Comparison of ENCODE assay signal across 14 cellular contexts in the genomic region with DNA sequence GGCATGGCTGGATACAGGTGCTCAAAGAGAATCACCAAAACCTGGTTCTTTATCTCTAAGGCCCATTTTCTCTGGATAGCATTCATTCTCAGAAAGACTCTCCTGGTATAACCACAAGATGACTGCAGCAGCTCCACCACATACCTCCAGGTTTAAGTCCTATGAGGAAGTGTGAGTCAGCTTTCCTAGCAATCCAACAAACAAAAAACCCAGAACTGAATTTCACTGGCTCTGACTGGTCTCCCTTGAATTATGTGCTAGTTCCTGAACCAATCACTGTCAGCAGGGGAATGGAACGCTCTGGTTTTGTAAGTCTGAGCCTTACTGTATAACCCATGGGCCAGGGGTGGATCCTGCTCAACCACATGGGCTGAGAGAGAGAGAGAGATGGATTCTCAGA. TPM values are rescaled to one million over a fixed set of nuclear protein-coding genes. Genes with fewer than 3 reads are reported as not detected.
DNase-seq lines count a peak whose midpoint lies in the region; ATAC-seq and TF ChIP-seq lines count a peak whose summit lies in the region.
"Had no signal": no experiment of that assay in that cellular context is flagged by ENCODE, and none has a peak within 500 bp of the region (broad histone marks: within the 10 kb centered on the region; RNA-seq: fewer than 3 reads in every experiment).

No MANE protein-coding gene starts in this region.

- POLR2A ChIA-PET in OCI-LY7 (lab: Charles Lee) = interaction anchor here (1.2 to 1.5 kb wide), 2 partner anchors 21 to 39 kb away, joined by 4 to 5 read pairs; no protein-coding TSS in a partner anchor
- POLR2A ChIA-PET in naive thymus-derived CD8-positive, alpha-beta T cell (lab: Charles Lee) = interaction anchor here (0.5 kb wide), 1 partner anchor 187 kb away, joined by 5 read pairs; no protein-coding TSS in a partner anchor

- peak overlapping the region; percentile 19 for H2AFZ ChIP-seq in mammary epithelial cell (ENCODE audit: low read depth, low read length)
- H2AFZ ChIP-seq in OCI-LY7 (ENCODE audit: low read length) = no peak overlapping the region

- no peaks in the 10 kb centered on the region for H3K4me1 Mint-ChIP-seq in naive thymus-derived CD8-positive, alpha-beta T cell

- no peaks in the 10 kb centered on the region for H3K27me3 ChIP-seq in mammary epithelial cell (ENCODE audit: insufficient read depth, low read length)

- BruUV-seq in mammary epithelial cell (replicated peaks; lab: Mats Ljungman, UMichigan) = no TSS peak
- no TSS peak for BruUV-seq in OCI-LY7 (replicated peaks; lab: Mats Ljungman, UMichigan)

- intact Hi-C loops in mammary epithelial cell (cut with micrococcal nuclease) = no loop called here
- intact Hi-C loops in OCI-LY7 (cut with micrococcal nuclease; ENCODE audit: unreplicated experiment) = no loop called here

- in situ Hi-C loops in mammary epithelial cell (cut with MboI; ENCODE audit: low sequenced_read_pairs in 2 of 2) = no loop called here

- no peaks in the 10 kb centered on the region for H4K20me1 ChIP-seq in mammary epithelial cell (ENCODE audit: insufficient read depth, low read length)
- no peaks in the 10 kb centered on the region for H4K20me1 ChIP-seq in OCI-LY7 (ENCODE audit: insufficient read depth, low read length)

- peaks cover 0 to 17% (median 13%) of the 10 kb centered on the region in 3 donors for H3K36me3 Mint-ChIP-seq in naive thymus-derived CD8-positive, alpha-beta T cell
- H3K36me3 Mint-ChIP-seq: activated naive CD8-positive, alpha-beta T cell had no signal

- H3K27me3 Mint-ChIP-seq in naive thymus-derived CD8-positive, alpha-beta T cell = peaks cover 21 to 77% (median 35%) of the 10 kb centered on the region in 5 donors

- no peak overlapping the region for H3K4me3 Mint-ChIP-seq in naive thymus-derived CD8-positive, alpha-beta T cell
- H3K4me3 Mint-ChIP-seq: activated naive CD8-positive, alpha-beta T cell; CD8-positive, alpha-beta T cell had no signal

- H3K4me1 ChIP-seq in mammary epithelial cell (ENCODE audit: insufficient read depth, low read length) = no peaks in the 10 kb centered on the region
- H3K4me1 ChIP-seq in OCI-LY7 (ENCODE audit: insufficient read depth, low read length, poor library complexity, severe bottlenecking) = no peaks in the 10 kb centered on the region
- H3K4me1 ChIP-seq: prostate gland had no signal

- CTCF ChIA-PET in mammary epithelial cell (lab: Charles Lee; ENCODE audit: low non-redundant PET) = no interaction called here
- CTCF ChIA-PET in OCI-LY7 (lab: Charles Lee; ENCODE audit: unreplicated experiment) = no interaction called here

- H3K4me3 ChIP-seq in mammary epithelial cell (replicated peaks in 1 of 3; ENCODE audit: insufficient read depth in 1 of 3, low read depth in 2 of 3, low read length in 3 of 3) = no peak overlapping the region
- H3K4me3 ChIP-seq in OCI-LY7 (ENCODE audit: low read depth, low read length, poor library complexity, severe bottlenecking) = no peak overlapping the region
- H3K4me3 ChIP-seq: prostate gland had no signal

- H3K27ac Mint-ChIP-seq in naive thymus-derived CD8-positive, alpha-beta T cell = peak overlapping the region in 1 of 10 donors; percentile 36
- H3K27ac Mint-ChIP-seq: activated naive CD8-positive, alpha-beta T cell; CD8-positive, alpha-beta T cell had no signal

- H3K9me3 ChIP-seq in mammary epithelial cell (replicated peaks; ENCODE audit: insufficient read depth, low read length) (no peaks in the 10 kb centered on the region), OCI-LY7 (ENCODE audit: low read length) (peaks cover 15% of the 10 kb centered on the region)
- H3K9me3 ChIP-seq: prostate gland had no signal

- H3K9me3 Mint-ChIP-seq in naive thymus-derived CD8-positive, alpha-beta T cell = peaks cover 0 to 22% (median 16%) of the 10 kb centered on the region in 9 donors

- H3K4me2 ChIP-seq in mammary epithelial cell (ENCODE audit: insufficient read depth, low read depth, low read length) (no peak overlapping the region), OCI-LY7 (ENCODE audit: low read length) (no peak overlapping the region)

- H3K27ac ChIP-seq in mammary epithelial cell (ENCODE audit: insufficient read depth, low read depth, low read length) (no peak overlapping the region), OCI-LY7 (ENCODE audit: low read depth, low read length, poor library complexity, severe bottlenecking) (no peak overlapping the region)
- H3K27ac ChIP-seq: prostate gland had no signal

- WGBS in mammary epithelial cell (ENCODE audit: low coverage, missing lambda C conversion rate) = 62% methylated on average over 1 of the region's 1 CpG

- no peaks in the 10 kb centered on the region for H3K9me2 ChIP-seq in OCI-LY7 (ENCODE audit: insufficient read depth, low read length)

- ATAC-seq in naive thymus-derived CD8-positive, alpha-beta T cell = no peak
- ATAC-seq: CD8-positive, alpha-beta T cell had no signal

- TF ChIP-seq CTCF in mammary epithelial cell (conservative IDR thresholded peaks at IDR 0.05 in 1 of 2, IDR thresholded peaks at IDR 0.05 in 1 of 2; ENCODE audit: extremely low read depth in 1 of 2, insufficient read depth in 1 of 2, low read depth in 1 of 2, low read length in 2 of 2) (no peak), OCI-LY7 (conservative IDR thresholded peaks at IDR 0.05; ENCODE audit: low read length) (no peak)

- no peaks in the 10 kb centered on the region for H3K36me3 ChIP-seq in mammary epithelial cell (ENCODE audit: insufficient read depth, low read length)
- no peaks in the 10 kb centered on the region; the same call in 1 of the 2 replicates for H3K36me3 ChIP-seq in OCI-LY7 (ENCODE audit: insufficient read depth, low read length)
- H3K36me3 ChIP-seq: prostate gland had no signal

- H3K9ac ChIP-seq in mammary epithelial cell (ENCODE audit: insufficient read depth, low read length) = no peak overlapping the region

- dilution Hi-C loops in mammary epithelial cell (cut with HindIII; ENCODE audit: low sequenced_read_pairs) = no loop called here

- DNase-seq in Daoy (ENCODE audit: low read depth) (peak; percentile 16), LoVo (ENCODE audit: low spot score) (peak; percentile 7), mammary epithelial cell (peak; percentile 83), kidney tubule cell (ENCODE audit: low spot score) (peak; percentile 91), OCI-LY7 (ENCODE audit: low spot score) (no peak), T-helper 1 cell (no peak)
- DNase-seq in naive thymus-derived CD8-positive, alpha-beta T cell = no peak
- DNase-seq in stimulated activated CD4-positive, alpha-beta T cell treated with anti-CD3 and anti-CD28 coated beads, Interleukin-2, amount 100 ng/mL, for 48 hours = no peak
- DNase-seq: activated CD4-positive, alpha-beta T cell treated with anti-CD3 and anti-CD28 coated beads, Interleukin-2, amount 50 U/mL, for 4 hours; CD8-positive, alpha-beta T cell; GOT3; NCI-H2081 had no signal

- H3K79me2 ChIP-seq in mammary epithelial cell (ENCODE audit: insufficient read depth, low read length) (no peaks in the 10 kb centered on the region), OCI-LY7 (ENCODE audit: insufficient read depth, low read depth, low read length) (no peaks in the 10 kb centered on the region)

RNA-seq across cellular contexts. Expression of gene MRPL46, which starts 27.2 kb away (rescaled TPM):
- 21.2 and 23.9 TPM in 2 replicates for total RNA-seq in Daoy (2014; rRNA removed; shearing (Covaris generic))
- total RNA-seq in mammary epithelial cell (10 to 100 TPM; 10.8 to 21.6 TPM), OCI-LY7 (2022) (32.3 and 37.2 TPM in 2 replicates)
- 23.0 TPM for polyA plus RNA-seq in mammary epithelial cell
- polyA minus RNA-seq in mammary epithelial cell = 19.7 TPM
- 30.4 and 32.4 TPM in 2 replicates for total RNA-seq in OCI-LY7 (2014; rRNA removed; shearing (Covaris generic))
- total RNA-seq in naive thymus-derived CD8-positive, alpha-beta T cell = 10 to 100 TPM; 30.3 to 32.4 TPM
- polyA plus RNA-seq in naive thymus-derived CD8-positive, alpha-beta T cell = 10 to 100 TPM; 41.6 to 61.6 (median 57.2) TPM

RNA-seq across cellular contexts. Expression of gene MRPS11, which starts 27.5 kb away (rescaled TPM):
- total RNA-seq in Daoy (2014; rRNA removed; shearing (Covaris generic)) = 19.6 and 24.2 TPM in 2 replicates
- total RNA-seq in mammary epithelial cell (10 to 100 TPM; 21.2 to 60.2 TPM), OCI-LY7 (2022) (82.6 and 84.0 TPM in 2 replicates)
- 92.3 TPM for polyA plus RNA-seq in mammary epithelial cell
- polyA minus RNA-seq in mammary epithelial cell = 44.8 TPM
- total RNA-seq in OCI-LY7 (2014; rRNA removed; shearing (Covaris generic)) = 49.8 and 61.6 TPM in 2 replicates
- total RNA-seq in naive thymus-derived CD8-positive, alpha-beta T cell = 10 to 100 TPM; 28.6 to 32.0 TPM
- polyA plus RNA-seq in naive thymus-derived CD8-positive, alpha-beta T cell = 10 to 100 TPM; 59.0 to 71.8 (median 67.1) TPM

Comparison
In these comparisons a context has a peak if more than half of its experiments do, and no peak if none do; other contexts are left out.
1. DNase-seq: peak in Daoy (single experiment), LoVo (single experiment), mammary epithelial cell (single experiment) and kidney tubule cell (single experiment); none in OCI-LY7 (single experiment), naive thymus-derived CD8-positive, alpha-beta T cell (0 of 10), T-helper 1 cell (0 of 5) and stimulated activated CD4-positive, alpha-beta T cell treated with anti-CD3 and anti-CD28 coated beads, Interleukin-2, amount 100 ng/mL, for 48 hours (0 of 2).